ENCODE assay signal across 1 cellular context in genomic region chrX:101385795-101386541, GRCh38.
A peak's percentile ranks its signal among the peaks of the same experiment; 100 is the strongest.
TF ChIP-seq lines count a peak whose summit lies in the region.

TSS of gene BTK (minus strand) at chrX:101386191. CDS start at chrX:101375284, 10,907 bp downstream.

TF ChIP-seq in K562, 482 proteins besides CTCF, POLR2A, EP300 and RAD21 (continued from another document and continues in another):
- TF ChIP-seq, protein P1, sequence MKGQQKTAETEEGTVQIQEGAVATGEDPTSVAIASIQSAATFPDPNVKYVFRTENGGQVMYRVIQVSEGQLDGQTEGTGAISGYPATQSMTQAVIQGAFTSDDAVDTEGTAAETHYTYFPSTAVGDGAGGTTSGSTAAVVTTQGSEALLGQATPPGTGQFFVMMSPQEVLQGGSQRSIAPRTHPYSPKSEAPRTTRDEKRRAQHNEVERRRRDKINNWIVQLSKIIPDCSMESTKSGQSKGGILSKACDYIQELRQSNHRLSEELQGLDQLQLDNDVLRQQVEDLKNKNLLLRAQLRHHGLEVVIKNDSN (CRISPR knock-in tag; IDR thresholded peaks at IDR 0.05), result no peak
- TF ChIP-seq NR2C1 (IDR thresholded peaks at IDR 0.05) (peak; percentile 76), NR2C1 (tag; IDR thresholded peaks at IDR 0.05) (peak; percentile 74), ZBTB9 (CRISPR knock-in tag; IDR thresholded peaks at IDR 0.05) (no peak), PHTF2 (CRISPR knock-in tag; IDR thresholded peaks at IDR 0.05) (no peak), NBN (IDR thresholded peaks at IDR 0.05; ENCODE audit: low read depth) (no peak), GTF2B (IDR thresholded peaks at IDR 0.05; ENCODE audit: extremely low read depth, insufficient read length) (no peak), GTF2A2 (tag; IDR thresholded peaks at IDR 0.05) (no peak), KDM1A (IDR thresholded peaks at IDR 0.05) (no peak), ZNF561 (CRISPR knock-in tag; conservative IDR thresholded peaks at IDR 0.05) (no peak), ZNF778 (CRISPR knock-in tag; IDR thresholded peaks at IDR 0.05) (no peak), SIN3A (IDR thresholded peaks at IDR 0.05; ENCODE audit: borderline replicate concordance in 2 of 2, control insufficient read depth in 1 of 2, low read depth in 2 of 2, low read length in 2 of 2) (0 out of 4 replicates have a peak, but pooled peaks of 1 of the 2 experiments have one; percentile 42), ZNF12 (CRISPR knock-in tag; IDR thresholded peaks at IDR 0.05) (peak; percentile 95), SMAD3 (CRISPR knock-in tag; conservative IDR thresholded peaks at IDR 0.05) (no peak), HMG20A (CRISPR knock-in tag; conservative IDR thresholded peaks at IDR 0.05) (no peak), HOMEZ (CRISPR knock-in tag; IDR thresholded peaks at IDR 0.05) (no peak), NFE2L1 (tag; IDR thresholded peaks at IDR 0.05; ENCODE audit: borderline replicate concordance, low read depth) (no peak), CHD4 (IDR thresholded peaks at IDR 0.05; ENCODE audit: insufficient read depth, insufficient replicate concordance, low read depth, low read length, poor library complexity, severe bottlenecking) (no peak), ELF1 (tag; IDR thresholded peaks at IDR 0.05) (no peak; the same call in 1 of the 2 replicates), ARHGAP35 (IDR thresholded peaks at IDR 0.05; ENCODE audit: partially characterized antibody) (no peak), CREB1 (IDR thresholded peaks at IDR 0.05) (no peak), CREB1 (CRISPR knock-in tag; IDR thresholded peaks at IDR 0.05) (no peak), ZNF175 (CRISPR knock-in tag; IDR thresholded peaks at IDR 0.05; ENCODE audit: low read depth) (0 out of 2 replicates have a peak, but pooled peaks have one; percentile 59), ESRRA (IDR thresholded peaks at IDR 0.05; ENCODE audit: borderline replicate concordance, low read depth) (no peak), MAFF (IDR thresholded peaks at IDR 0.05; ENCODE audit: low read length) (no peak), ELF4 (CRISPR knock-in tag; IDR thresholded peaks at IDR 0.05) (no peak), NR3C1 (CRISPR knock-in tag; IDR thresholded peaks at IDR 0.05) (no peak), ZNF696 (CRISPR knock-in tag; conservative IDR thresholded peaks at IDR 0.05) (no peak), MTA3 (IDR thresholded peaks at IDR 0.05; ENCODE audit: borderline replicate concordance) (no peak), KLF10 (CRISPR knock-in tag; IDR thresholded peaks at IDR 0.05) (no peak), TAF7 (tag; IDR thresholded peaks at IDR 0.05) (no peak), ZNF347 (CRISPR knock-in tag; IDR thresholded peaks at IDR 0.05; ENCODE audit: low read depth) (no peak), STAT5B (CRISPR knock-in tag; IDR thresholded peaks at IDR 0.05) (no peak), NCOA1 (IDR thresholded peaks at IDR 0.05; ENCODE audit: low read depth) (no peak), ELK3 (CRISPR knock-in tag; IDR thresholded peaks at IDR 0.05) (no peak), NRF1 (conservative IDR thresholded peaks at IDR 0.05 in 1 of 2, IDR thresholded peaks at IDR 0.05 in 1 of 2) (peak; percentile 44 to 61; a peak in 3 of 4 replicates), ADNP (tag; IDR thresholded peaks at IDR 0.05) (no peak), ATF7 (IDR thresholded peaks at IDR 0.05) (peak; percentile 45; the same call in 1 of the 2 replicates), NR0B1 (IDR thresholded peaks at IDR 0.05; ENCODE audit: partially characterized antibody) (no peak), NFRKB (IDR thresholded peaks at IDR 0.05; ENCODE audit: low read depth) (peak; percentile 69; the same call in 1 of the 2 replicates), TCF3 (CRISPR knock-in tag; IDR thresholded peaks at IDR 0.05) (0 out of 2 replicates have a peak, but pooled peaks have one; percentile 27), CBX1 (IDR thresholded peaks at IDR 0.05; ENCODE audit: low read depth) (no peak), NFIX (CRISPR knock-in tag; IDR thresholded peaks at IDR 0.05; ENCODE audit: low read depth) (no peak)
- TF ChIP-seq, protein P2, sequence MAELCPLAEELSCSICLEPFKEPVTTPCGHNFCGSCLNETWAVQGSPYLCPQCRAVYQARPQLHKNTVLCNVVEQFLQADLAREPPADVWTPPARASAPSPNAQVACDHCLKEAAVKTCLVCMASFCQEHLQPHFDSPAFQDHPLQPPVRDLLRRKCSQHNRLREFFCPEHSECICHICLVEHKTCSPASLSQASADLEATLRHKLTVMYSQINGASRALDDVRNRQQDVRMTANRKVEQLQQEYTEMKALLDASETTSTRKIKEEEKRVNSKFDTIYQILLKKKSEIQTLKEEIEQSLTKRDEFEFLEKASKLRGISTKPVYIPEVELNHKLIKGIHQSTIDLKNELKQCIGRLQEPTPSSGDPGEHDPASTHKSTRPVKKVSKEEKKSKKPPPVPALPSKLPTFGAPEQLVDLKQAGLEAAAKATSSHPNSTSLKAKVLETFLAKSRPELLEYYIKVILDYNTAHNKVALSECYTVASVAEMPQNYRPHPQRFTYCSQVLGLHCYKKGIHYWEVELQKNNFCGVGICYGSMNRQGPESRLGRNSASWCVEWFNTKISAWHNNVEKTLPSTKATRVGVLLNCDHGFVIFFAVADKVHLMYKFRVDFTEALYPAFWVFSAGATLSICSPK (IDR thresholded peaks at IDR 0.05; ENCODE audit: borderline replicate concordance), result no peak
- TF ChIP-seq, protein P3, sequence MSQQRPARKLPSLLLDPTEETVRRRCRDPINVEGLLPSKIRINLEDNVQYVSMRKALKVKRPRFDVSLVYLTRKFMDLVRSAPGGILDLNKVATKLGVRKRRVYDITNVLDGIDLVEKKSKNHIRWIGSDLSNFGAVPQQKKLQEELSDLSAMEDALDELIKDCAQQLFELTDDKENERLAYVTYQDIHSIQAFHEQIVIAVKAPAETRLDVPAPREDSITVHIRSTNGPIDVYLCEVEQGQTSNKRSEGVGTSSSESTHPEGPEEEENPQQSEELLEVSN (IDR thresholded peaks at IDR 0.05; ENCODE audit: borderline replicate concordance in 1 of 2, extremely low read depth in 1 of 2, insufficient read depth in 1 of 2, insufficient read length in 1 of 2, low read depth in 1 of 2, low read length in 1 of 2, poor library complexity in 1 of 2, severe bottlenecking in 1 of 2), result no peak
- TF ChIP-seq, protein P4, sequence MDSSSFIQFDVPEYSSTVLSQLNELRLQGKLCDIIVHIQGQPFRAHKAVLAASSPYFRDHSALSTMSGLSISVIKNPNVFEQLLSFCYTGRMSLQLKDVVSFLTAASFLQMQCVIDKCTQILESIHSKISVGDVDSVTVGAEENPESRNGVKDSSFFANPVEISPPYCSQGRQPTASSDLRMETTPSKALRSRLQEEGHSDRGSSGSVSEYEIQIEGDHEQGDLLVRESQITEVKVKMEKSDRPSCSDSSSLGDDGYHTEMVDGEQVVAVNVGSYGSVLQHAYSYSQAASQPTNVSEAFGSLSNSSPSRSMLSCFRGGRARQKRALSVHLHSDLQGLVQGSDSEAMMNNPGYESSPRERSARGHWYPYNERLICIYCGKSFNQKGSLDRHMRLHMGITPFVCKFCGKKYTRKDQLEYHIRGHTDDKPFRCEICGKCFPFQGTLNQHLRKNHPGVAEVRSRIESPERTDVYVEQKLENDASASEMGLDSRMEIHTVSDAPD (CRISPR knock-in tag; IDR thresholded peaks at IDR 0.05), result no peak
- TF ChIP-seq, protein P5, sequence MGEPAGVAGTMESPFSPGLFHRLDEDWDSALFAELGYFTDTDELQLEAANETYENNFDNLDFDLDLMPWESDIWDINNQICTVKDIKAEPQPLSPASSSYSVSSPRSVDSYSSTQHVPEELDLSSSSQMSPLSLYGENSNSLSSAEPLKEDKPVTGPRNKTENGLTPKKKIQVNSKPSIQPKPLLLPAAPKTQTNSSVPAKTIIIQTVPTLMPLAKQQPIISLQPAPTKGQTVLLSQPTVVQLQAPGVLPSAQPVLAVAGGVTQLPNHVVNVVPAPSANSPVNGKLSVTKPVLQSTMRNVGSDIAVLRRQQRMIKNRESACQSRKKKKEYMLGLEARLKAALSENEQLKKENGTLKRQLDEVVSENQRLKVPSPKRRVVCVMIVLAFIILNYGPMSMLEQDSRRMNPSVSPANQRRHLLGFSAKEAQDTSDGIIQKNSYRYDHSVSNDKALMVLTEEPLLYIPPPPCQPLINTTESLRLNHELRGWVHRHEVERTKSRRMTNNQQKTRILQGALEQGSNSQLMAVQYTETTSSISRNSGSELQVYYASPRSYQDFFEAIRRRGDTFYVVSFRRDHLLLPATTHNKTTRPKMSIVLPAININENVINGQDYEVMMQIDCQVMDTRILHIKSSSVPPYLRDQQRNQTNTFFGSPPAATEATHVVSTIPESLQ (CRISPR knock-in tag; IDR thresholded peaks at IDR 0.05), result no peak
- TF ChIP-seq, protein P6, sequence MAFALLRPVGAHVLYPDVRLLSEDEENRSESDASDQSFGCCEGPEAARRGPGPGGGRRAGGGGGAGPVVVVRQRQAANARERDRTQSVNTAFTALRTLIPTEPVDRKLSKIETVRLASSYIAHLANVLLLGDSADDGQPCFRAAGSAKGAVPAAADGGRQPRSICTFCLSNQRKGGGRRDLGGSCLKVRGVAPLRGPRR (CRISPR knock-in tag; IDR thresholded peaks at IDR 0.05), result no peak
- TF ChIP-seq, protein P7, sequence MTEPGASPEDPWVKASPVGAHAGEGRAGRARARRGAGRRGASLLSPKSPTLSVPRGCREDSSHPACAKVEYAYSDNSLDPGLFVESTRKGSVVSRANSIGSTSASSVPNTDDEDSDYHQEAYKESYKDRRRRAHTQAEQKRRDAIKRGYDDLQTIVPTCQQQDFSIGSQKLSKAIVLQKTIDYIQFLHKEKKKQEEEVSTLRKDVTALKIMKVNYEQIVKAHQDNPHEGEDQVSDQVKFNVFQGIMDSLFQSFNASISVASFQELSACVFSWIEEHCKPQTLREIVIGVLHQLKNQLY (CRISPR knock-in tag; conservative IDR thresholded peaks at IDR 0.05), result no peak
- TF ChIP-seq, protein P8, sequence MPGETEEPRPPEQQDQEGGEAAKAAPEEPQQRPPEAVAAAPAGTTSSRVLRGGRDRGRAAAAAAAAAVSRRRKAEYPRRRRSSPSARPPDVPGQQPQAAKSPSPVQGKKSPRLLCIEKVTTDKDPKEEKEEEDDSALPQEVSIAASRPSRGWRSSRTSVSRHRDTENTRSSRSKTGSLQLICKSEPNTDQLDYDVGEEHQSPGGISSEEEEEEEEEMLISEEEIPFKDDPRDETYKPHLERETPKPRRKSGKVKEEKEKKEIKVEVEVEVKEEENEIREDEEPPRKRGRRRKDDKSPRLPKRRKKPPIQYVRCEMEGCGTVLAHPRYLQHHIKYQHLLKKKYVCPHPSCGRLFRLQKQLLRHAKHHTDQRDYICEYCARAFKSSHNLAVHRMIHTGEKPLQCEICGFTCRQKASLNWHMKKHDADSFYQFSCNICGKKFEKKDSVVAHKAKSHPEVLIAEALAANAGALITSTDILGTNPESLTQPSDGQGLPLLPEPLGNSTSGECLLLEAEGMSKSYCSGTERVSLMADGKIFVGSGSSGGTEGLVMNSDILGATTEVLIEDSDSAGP (CRISPR knock-in tag; IDR thresholded peaks at IDR 0.05), result no peak
- TF ChIP-seq, protein P9, sequence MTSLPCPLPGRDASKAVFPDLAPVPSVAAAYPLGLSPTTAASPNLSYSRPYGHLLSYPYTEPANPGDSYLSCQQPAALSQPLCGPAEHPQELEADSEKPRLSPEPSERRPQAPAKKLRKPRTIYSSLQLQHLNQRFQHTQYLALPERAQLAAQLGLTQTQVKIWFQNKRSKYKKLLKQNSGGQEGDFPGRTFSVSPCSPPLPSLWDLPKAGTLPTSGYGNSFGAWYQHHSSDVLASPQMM (CRISPR knock-in tag; IDR thresholded peaks at IDR 0.05), result no peak
